21 cellular contexts compared by ENCODE assay signal in the genomic region with DNA sequence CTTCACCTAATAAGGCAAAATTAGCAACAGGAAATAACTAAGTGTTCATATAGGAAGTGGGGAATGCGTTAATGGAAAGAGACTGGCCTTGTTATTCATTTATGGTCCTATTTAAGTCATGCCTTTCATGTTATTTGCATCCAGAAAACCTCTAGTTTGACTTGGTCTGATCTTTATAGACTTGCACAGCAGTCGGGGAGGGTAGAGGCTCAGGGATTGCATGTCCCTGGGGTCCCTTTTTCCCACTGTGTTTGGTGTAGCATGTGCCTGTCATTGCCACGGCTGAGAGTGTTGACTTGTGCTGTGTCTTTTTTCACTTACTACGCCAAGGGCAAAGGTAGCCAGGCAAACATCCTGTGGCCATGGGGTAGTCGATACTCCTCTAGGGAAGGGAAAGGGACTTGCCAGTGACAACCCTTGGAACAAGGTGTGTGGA.
DNase-seq lines count a peak whose midpoint lies in the region; ATAC-seq and TF ChIP-seq lines count a peak whose summit lies in the region.
"Had no signal": no experiment of that assay in that cellular context is flagged by ENCODE, and none has a peak within 500 bp of the region (broad histone marks: within the 10 kb centered on the region; RNA-seq: fewer than 3 reads in every experiment).

No MANE protein-coding gene starts in this region.

- H3K9ac ChIP-seq in MM.1S (ENCODE audit: low read length), result no peak overlapping the region

- no peak for TF ChIP-seq POLR2A in ovary (IDR thresholded peaks at IDR 0.05)

- no peaks in the 10 kb centered on the region for H3K9me3 ChIP-seq in MM.1S (replicated peaks; ENCODE audit: insufficient read depth, low read length)
- H3K9me3 ChIP-seq in ovary, result no peaks in the 10 kb centered on the region
- H3K9me3 ChIP-seq: ascending aorta had no signal

- H3K4me1 ChIP-seq in MM.1S (ENCODE audit: low read length), result peaks cover 18% of the 10 kb centered on the region
- no peaks in the 10 kb centered on the region for H3K4me1 ChIP-seq in ovary (ENCODE audit: insufficient read depth)
- H3K4me1 ChIP-seq: ascending aorta, right atrium auricular region had no signal

- no peaks in the 10 kb centered on the region for H3K9me2 ChIP-seq in MM.1S (replicated peaks; ENCODE audit: insufficient read depth, low read length)

- 78 to 86% (median 79%) methylated on average over 5 of the region's 5 CpGs for WGBS in ovary, 3 donors

- TF ChIP-seq CTCF in MM.1S (IDR thresholded peaks at IDR 0.05; ENCODE audit: low read length), result no peak
- no peak for TF ChIP-seq CTCF in ovary (IDR thresholded peaks at IDR 0.05)

- no peaks in the 10 kb centered on the region for H3K79me2 ChIP-seq in MM.1S (ENCODE audit: low read length)

- H3K36me3 ChIP-seq in MM.1S (replicated peaks; ENCODE audit: insufficient read depth, low read length), result no peaks in the 10 kb centered on the region
- no peaks in the 10 kb centered on the region for H3K36me3 ChIP-seq in ovary
- H3K36me3 ChIP-seq: ascending aorta, right atrium auricular region had no signal

- H3K4me3 ChIP-seq in MM.1S (ENCODE audit: low read length), result no peak overlapping the region
- H3K4me3 ChIP-seq in ovary, result no peak overlapping the region
- H3K4me3 ChIP-seq: ascending aorta, right atrium auricular region had no signal

- ATAC-seq in GM18907 (IDR thresholded peaks at IDR 0.05; ENCODE audit: unreplicated experiment), result peak; percentile 82
- peak; percentile 67 for ATAC-seq in HG02642 (IDR thresholded peaks at IDR 0.05; ENCODE audit: poor library complexity, unreplicated experiment)
- ATAC-seq in GM21723 (IDR thresholded peaks at IDR 0.05; ENCODE audit: unreplicated experiment), result no peak
- no peak for ATAC-seq in activated CD4-positive, CD25-positive, alpha-beta regulatory T cell treated with anti-CD3 and anti-CD28 coated beads, Interleukin-2, amount 50 U/mL, for 24 hours
- ATAC-seq: activated CD8-positive, alpha-beta T cell treated with anti-CD3 and anti-CD28 coated beads, Interleukin-2, amount 10 ng/mL, durations not matched to agents 7 days and 5 days had no signal

- DNase-seq in MM.1S (no peak), mucosa of gallbladder (ENCODE audit: low spot score) (peak; percentile 29), ovary (no peak), head of caudate nucleus (no peak)
- DNase-seq: activated CD8-positive, alpha-beta T cell treated with anti-CD3 and anti-CD28 coated beads, Interleukin-2, amount 10 ng/mL, durations not matched to agents 7 days and 5 days; activated naive CD4-positive, alpha-beta T cell treated with Interleukin-2 at 50 U/mL for 16 hours; activated T-cell treated with anti-CD3 and anti-CD28 coated beads, Interleukin-2, amount 50 U/mL, for 1 hour; central memory CD4-positive, alpha-beta T cell; DMS79; NCI-H1417 treated with DMSO at 0.1 percent for 48 hours; NCI-H510A; NK-92 treated with Interleukin-12 subunit alpha and Interleukin-12 subunit beta, amount 100 ng/mL, for 24 hours; RPMI8226; stimulated activated CD8-positive, alpha-beta memory T cell treated with anti-CD3 and anti-CD28 coated beads, Interleukin-4, amount 100 ng/mL, for 48 hours; T-helper 9 cell had no signal

- no peak for TF ChIP-seq EP300 in ovary (IDR thresholded peaks at IDR 0.05)

- H3F3A ChIP-seq in MM.1S (ENCODE audit: insufficient read depth, low read length), result no peaks in the 10 kb centered on the region

- intact Hi-C loops in ovary (cut with DNase I), result no loop called here
- intact Hi-C loops in head of caudate nucleus (cut with DNase I), result no loop called here

- H3K27ac ChIP-seq in MM.1S (ENCODE audit: low read length), result no peak overlapping the region
- no peak overlapping the region for H3K27ac ChIP-seq in ovary
- H3K27ac ChIP-seq: ascending aorta, right atrium auricular region had no signal

- 0 out of 2 replicates have a peak overlapping the region, but pooled peaks have one; percentile 18 for H2AFZ ChIP-seq in MM.1S (ENCODE audit: low read length)

- H4K20me1 ChIP-seq in MM.1S (ENCODE audit: insufficient read depth, low read length), result no peaks in the 10 kb centered on the region

- H3K4me2 ChIP-seq in MM.1S (ENCODE audit: low read depth, low read length), result no peak overlapping the region

- H3K27me3 ChIP-seq in MM.1S (replicated peaks; ENCODE audit: insufficient read depth, low read length) (no peaks in the 10 kb centered on the region), ovary (no peaks in the 10 kb centered on the region)
- H3K27me3 ChIP-seq: ascending aorta, right atrium auricular region had no signal

Comparison
In these comparisons a context has a peak if more than half of its experiments do, and no peak if none do; other contexts are left out.
1. ATAC-seq: peak in GM18907 (single experiment) and HG02642 (single experiment); none in GM21723 (single experiment) and activated CD4-positive, CD25-positive, alpha-beta regulatory T cell treated with anti-CD3 and anti-CD28 coated beads, Interleukin-2, amount 50 U/mL, for 24 hours (0 of 2).